Comparison of ENCODE assay signal across 15 cellular contexts in the genomic region with DNA sequence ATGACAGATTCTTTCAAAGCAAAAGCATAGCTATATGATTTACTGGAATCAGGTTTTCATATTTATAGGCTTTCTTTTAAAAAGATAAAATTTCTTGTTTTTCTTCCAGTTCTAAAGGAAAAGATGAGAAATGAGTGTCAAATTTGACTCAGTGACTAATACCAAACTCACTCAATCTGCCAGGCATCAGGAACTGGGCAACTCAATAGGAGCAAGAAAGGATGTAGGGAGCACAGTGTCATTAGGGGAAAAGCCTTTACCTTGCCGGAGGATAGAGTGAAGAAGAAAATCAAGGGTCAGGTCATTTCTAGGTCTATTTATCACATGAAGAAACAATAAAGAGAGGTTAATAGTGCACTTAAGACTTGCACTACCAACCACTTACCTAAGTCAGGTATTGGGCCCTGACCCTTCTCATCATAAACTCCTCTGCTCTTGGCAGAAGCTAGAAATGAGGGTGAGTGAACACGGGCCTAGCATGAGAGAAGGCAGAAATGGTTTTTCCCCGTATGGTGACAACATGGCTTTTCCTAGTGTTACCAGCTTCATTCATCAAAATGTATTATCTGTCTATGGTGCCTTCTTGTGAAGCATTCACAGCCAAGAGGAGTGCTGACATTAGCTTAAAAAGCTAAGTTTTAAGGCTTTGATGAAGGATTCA.
DNase-seq lines count a peak whose midpoint lies in the region; ATAC-seq and TF ChIP-seq lines count a peak whose summit lies in the region.
"Had no signal": no experiment of that assay in that cellular context is flagged by ENCODE, and none has a peak within 500 bp of the region (broad histone marks: within the 10 kb centered on the region; RNA-seq: fewer than 3 reads in every experiment).

No MANE protein-coding gene starts in this region.

- no peak for ATAC-seq in activated naive CD8-positive, alpha-beta T cell treated with anti-CD3 and anti-CD28 coated beads, Interleukin-2, amount 50 U/mL, for 24 hours
- ATAC-seq in natural killer cell treated with Interleukin-12 subunit alpha and Interleukin-12 subunit beta and Interleukin-15 and Interleukin-18, amount 100 ng/mL, for 72 hours, result peak; percentile 28 to 50
- no peak for ATAC-seq in HG03280 (IDR thresholded peaks at IDR 0.05; ENCODE audit: unreplicated experiment)

- TF ChIP-seq CTCF in mammary epithelial cell (conservative IDR thresholded peaks at IDR 0.05 in 1 of 2, IDR thresholded peaks at IDR 0.05 in 1 of 2; ENCODE audit: extremely low read depth in 1 of 2, insufficient read depth in 1 of 2, low read depth in 1 of 2, low read length in 2 of 2), result no peak

- POLR2A ChIA-PET in CD8-positive, alpha-beta memory T cell (lab: Charles Lee), result no interaction called here

- H3K27ac ChIP-seq in CD8-positive, alpha-beta memory T cell (ENCODE audit: low read depth, low read length), result no peak overlapping the region
- no peak overlapping the region for H3K27ac ChIP-seq in mammary epithelial cell (ENCODE audit: insufficient read depth, low read depth, low read length)
- H3K27ac ChIP-seq: PC-9 had no signal

- no peaks in the 10 kb centered on the region for H3K27me3 Mint-ChIP-seq in activated naive CD4-positive, alpha-beta T cell treated with anti-CD3 and anti-CD28 coated beads for 36 hours (ENCODE audit: low read depth)
- no peaks in the 10 kb centered on the region for H3K27me3 Mint-ChIP-seq in CD8-positive, alpha-beta memory T cell
- H3K27me3 Mint-ChIP-seq in activated naive CD8-positive, alpha-beta T cell treated with anti-CD3 and anti-CD28 coated beads, Interleukin-2, amount 50 U/mL, for 24 hours, result no peaks in the 10 kb centered on the region
- H3K27me3 Mint-ChIP-seq in natural killer cell treated with Interleukin-12 subunit alpha and Interleukin-12 subunit beta and Interleukin-15 and Interleukin-18, amount 100 ng/mL, for 72 hours, result no peaks in the 10 kb centered on the region

- dilution Hi-C loops in mammary epithelial cell (cut with HindIII; ENCODE audit: low sequenced_read_pairs), result no loop called here

- CTCF ChIA-PET in activated naive CD4-positive, alpha-beta T cell treated with anti-CD3 and anti-CD28 coated beads for 36 hours (lab: Charles Lee), result interaction anchor here (0.7 to 1.7 kb wide), 5 partner anchors 21 to 245 kb away, joined by 3 to 8 read pairs (median 3); no protein-coding TSS in a partner anchor
- CTCF ChIA-PET in CD8-positive, alpha-beta memory T cell (lab: Charles Lee), result interaction anchor here (1.0 kb wide), 2 partner anchors 21 to 119 kb away, joined by 3 to 4 read pairs; no protein-coding TSS in a partner anchor
- CTCF ChIA-PET in mammary epithelial cell (lab: Charles Lee; ENCODE audit: low non-redundant PET), result interaction anchor here (0.6 kb wide), 1 partner anchor 21 kb away, joined by 4 read pairs; no protein-coding TSS in a partner anchor

- BruUV-seq in mammary epithelial cell (replicated peaks; lab: Mats Ljungman, UMichigan), result no TSS peak

- no peak for DNase-seq in activated naive CD4-positive, alpha-beta T cell treated with anti-CD3 and anti-CD28 coated beads for 36 hours
- no peak for DNase-seq in activated naive CD4-positive, alpha-beta T cell treated with anti-CD3 and anti-CD28 coated beads, Interleukin-2, amount 50 U/mL, for 16 hours
- no peak for DNase-seq in CD8-positive, alpha-beta memory T cell
- DNase-seq in activated naive CD8-positive, alpha-beta T cell treated with anti-CD3 and anti-CD28 coated beads, Interleukin-2, amount 50 U/mL, for 24 hours, result no peak
- no peak for DNase-seq in natural killer cell treated with Interleukin-12 subunit alpha and Interleukin-12 subunit beta and Interleukin-15 and Interleukin-18, amount 100 ng/mL, for 72 hours (ENCODE audit: low spot score)
- DNase-seq in occipital lobe (lab: John Stamatoyannopoulos, UW) (no peak), mammary epithelial cell (no peak)
- DNase-seq: AML-193, GF-D8, H9, NCI-H187 treated with DMSO at 0.1 percent for 48 hours, NCI-H446, NCI-H748 treated with DMSO at 0.1 percent for 48 hours, PC-9 had no signal

- H3K36me3 Mint-ChIP-seq in activated naive CD4-positive, alpha-beta T cell treated with anti-CD3 and anti-CD28 coated beads for 36 hours (ENCODE audit: low read depth), result peaks cover 10% of the 10 kb centered on the region
- peaks cover 0 to 29% (median 9%) of the 10 kb centered on the region in 3 donors for H3K36me3 Mint-ChIP-seq in CD8-positive, alpha-beta memory T cell
- H3K36me3 Mint-ChIP-seq in activated naive CD8-positive, alpha-beta T cell treated with anti-CD3 and anti-CD28 coated beads, Interleukin-2, amount 50 U/mL, for 24 hours (ENCODE audit: low read depth), result peaks cover 4% of the 10 kb centered on the region
- no peaks in the 10 kb centered on the region for H3K36me3 Mint-ChIP-seq in natural killer cell treated with Interleukin-12 subunit alpha and Interleukin-12 subunit beta and Interleukin-15 and Interleukin-18, amount 100 ng/mL, for 72 hours

- H3K4me2 ChIP-seq in mammary epithelial cell (ENCODE audit: insufficient read depth, low read depth, low read length), result no peak overlapping the region
- H3K4me2 ChIP-seq: PC-9 had no signal

- H3K27ac Mint-ChIP-seq in activated naive CD4-positive, alpha-beta T cell treated with anti-CD3 and anti-CD28 coated beads for 36 hours, result peak overlapping the region; percentile 77
- peak overlapping the region; percentile 1 to 86 (median 29) for H3K27ac Mint-ChIP-seq in CD8-positive, alpha-beta memory T cell
- H3K27ac Mint-ChIP-seq in activated naive CD8-positive, alpha-beta T cell treated with anti-CD3 and anti-CD28 coated beads, Interleukin-2, amount 50 U/mL, for 24 hours, result peak overlapping the region; percentile 36
- peak overlapping the region; percentile 85 for H3K27ac Mint-ChIP-seq in natural killer cell treated with Interleukin-12 subunit alpha and Interleukin-12 subunit beta and Interleukin-15 and Interleukin-18, amount 100 ng/mL, for 72 hours
- H3K27ac Mint-ChIP-seq: H9 had no signal

- no peak overlapping the region for H3K4me3 ChIP-seq in CD8-positive, alpha-beta memory T cell (ENCODE audit: low read length)
- H3K4me3 ChIP-seq in mammary epithelial cell (replicated peaks in 1 of 3; ENCODE audit: insufficient read depth in 1 of 3, low read depth in 2 of 3, low read length in 3 of 3), result no peak overlapping the region
- H3K4me3 ChIP-seq: PC-9 had no signal

- in situ Hi-C loops in mammary epithelial cell (cut with MboI; ENCODE audit: low sequenced_read_pairs in 2 of 2), result no loop called here

- peaks cover 64% of the 10 kb centered on the region for H3K4me1 Mint-ChIP-seq in activated naive CD4-positive, alpha-beta T cell treated with anti-CD3 and anti-CD28 coated beads for 36 hours (ENCODE audit: low read depth)
- H3K4me1 Mint-ChIP-seq in CD8-positive, alpha-beta memory T cell, result peaks cover 74 to 90% (median 89%) of the 10 kb centered on the region in 3 donors
- peaks cover 35% of the 10 kb centered on the region for H3K4me1 Mint-ChIP-seq in activated naive CD8-positive, alpha-beta T cell treated with anti-CD3 and anti-CD28 coated beads, Interleukin-2, amount 50 U/mL, for 24 hours
- H3K4me1 Mint-ChIP-seq in natural killer cell treated with Interleukin-12 subunit alpha and Interleukin-12 subunit beta and Interleukin-15 and Interleukin-18, amount 100 ng/mL, for 72 hours (ENCODE audit: low read depth in 2 of 2), result peaks cover 44 to 58% of the 10 kb centered on the region in 2 donors
- H3K4me1 Mint-ChIP-seq: H9 had no signal

- H3K36me3 ChIP-seq in CD8-positive, alpha-beta memory T cell (ENCODE audit: insufficient read depth, low read length), result peaks cover 3% of the 10 kb centered on the region
- no peaks in the 10 kb centered on the region for H3K36me3 ChIP-seq in mammary epithelial cell (ENCODE audit: insufficient read depth, low read length)

- peaks cover 25% of the 10 kb centered on the region for H3K4me1 ChIP-seq in CD8-positive, alpha-beta memory T cell (ENCODE audit: insufficient read depth, low read length)
- H3K4me1 ChIP-seq in mammary epithelial cell (ENCODE audit: insufficient read depth, low read length), result no peaks in the 10 kb centered on the region

- WGBS in mammary epithelial cell (ENCODE audit: low coverage, missing lambda C conversion rate), result 79% methylated on average over 3 of the region's 3 CpGs

- no peak overlapping the region for H3K9ac ChIP-seq in mammary epithelial cell (ENCODE audit: insufficient read depth, low read length)

- no peak overlapping the region for H3K4me3 Mint-ChIP-seq in activated naive CD4-positive, alpha-beta T cell treated with anti-CD3 and anti-CD28 coated beads for 36 hours
- peak overlapping the region in 1 of 7 donors; percentile 49 for H3K4me3 Mint-ChIP-seq in CD8-positive, alpha-beta memory T cell
- H3K4me3 Mint-ChIP-seq in activated naive CD8-positive, alpha-beta T cell treated with anti-CD3 and anti-CD28 coated beads, Interleukin-2, amount 50 U/mL, for 24 hours, result no peak overlapping the region
- peak overlapping the region; percentile 38 for H3K4me3 Mint-ChIP-seq in natural killer cell treated with Interleukin-12 subunit alpha and Interleukin-12 subunit beta and Interleukin-15 and Interleukin-18, amount 100 ng/mL, for 72 hours
- H3K4me3 Mint-ChIP-seq: H9 had no signal

- H3K9me3 ChIP-seq in CD8-positive, alpha-beta memory T cell (ENCODE audit: low read length), result no peaks in the 10 kb centered on the region
- H3K9me3 ChIP-seq in mammary epithelial cell (replicated peaks; ENCODE audit: insufficient read depth, low read length), result no peaks in the 10 kb centered on the region

- no peaks in the 10 kb centered on the region for H4K20me1 ChIP-seq in mammary epithelial cell (ENCODE audit: insufficient read depth, low read length)

- H2AFZ ChIP-seq in mammary epithelial cell (ENCODE audit: low read depth, low read length), result no peak overlapping the region
- H2AFZ ChIP-seq: PC-9 had no signal

- no peaks in the 10 kb centered on the region for H3K79me2 ChIP-seq in mammary epithelial cell (ENCODE audit: insufficient read depth, low read length)

- H3K9me3 Mint-ChIP-seq in activated naive CD4-positive, alpha-beta T cell treated with anti-CD3 and anti-CD28 coated beads for 36 hours, result no peaks in the 10 kb centered on the region
- no peaks in the 10 kb centered on the region for H3K9me3 Mint-ChIP-seq in CD8-positive, alpha-beta memory T cell
- H3K9me3 Mint-ChIP-seq in activated naive CD8-positive, alpha-beta T cell treated with anti-CD3 and anti-CD28 coated beads, Interleukin-2, amount 50 U/mL, for 24 hours, result no peaks in the 10 kb centered on the region
- no peaks in the 10 kb centered on the region for H3K9me3 Mint-ChIP-seq in natural killer cell treated with Interleukin-12 subunit alpha and Interleukin-12 subunit beta and Interleukin-15 and Interleukin-18, amount 100 ng/mL, for 72 hours
- H3K9me3 Mint-ChIP-seq: H9 had no signal

- no peaks in the 10 kb centered on the region for H3K27me3 ChIP-seq in CD8-positive, alpha-beta memory T cell (ENCODE audit: insufficient read depth, low read length, poor library complexity, severe bottlenecking)
- peaks cover 2% of the 10 kb centered on the region for H3K27me3 ChIP-seq in mammary epithelial cell (ENCODE audit: insufficient read depth, low read length)

- intact Hi-C loops in activated naive CD4-positive, alpha-beta T cell treated with anti-CD3 and anti-CD28 coated beads for 36 hours (cut with micrococcal nuclease), result loop anchor here (1.0 kb wide), 1 partner anchor 18 kb away; no protein-coding TSS in a partner anchor
- intact Hi-C loops in mammary epithelial cell (cut with micrococcal nuclease), result no loop called here

Comparison
In these comparisons a context has a peak if more than half of its experiments do, and no peak if none do; other contexts are left out.
1. H3K27ac Mint-ChIP-seq: peak in every context shown above with its lines; median percentile 85 in natural killer cell treated with Interleukin-12 subunit alpha and Interleukin-12 subunit beta and Interleukin-15 and Interleukin-18, amount 100 ng/mL, for 72 hours; 77 in activated naive CD4-positive, alpha-beta T cell treated with anti-CD3 and anti-CD28 coated beads for 36 hours; 36 in activated naive CD8-positive, alpha-beta T cell treated with anti-CD3 and anti-CD28 coated beads, Interleukin-2, amount 50 U/mL, for 24 hours; 29 in CD8-positive, alpha-beta memory T cell.
2. ATAC-seq: peak in natural killer cell treated with Interleukin-12 subunit alpha and Interleukin-12 subunit beta and Interleukin-15 and Interleukin-18, amount 100 ng/mL, for 72 hours (2 of 2); none in activated naive CD8-positive, alpha-beta T cell treated with anti-CD3 and anti-CD28 coated beads, Interleukin-2, amount 50 U/mL, for 24 hours (single experiment) and HG03280 (single experiment).